8 cellular contexts compared by ENCODE assay signal in the genomic region with DNA sequence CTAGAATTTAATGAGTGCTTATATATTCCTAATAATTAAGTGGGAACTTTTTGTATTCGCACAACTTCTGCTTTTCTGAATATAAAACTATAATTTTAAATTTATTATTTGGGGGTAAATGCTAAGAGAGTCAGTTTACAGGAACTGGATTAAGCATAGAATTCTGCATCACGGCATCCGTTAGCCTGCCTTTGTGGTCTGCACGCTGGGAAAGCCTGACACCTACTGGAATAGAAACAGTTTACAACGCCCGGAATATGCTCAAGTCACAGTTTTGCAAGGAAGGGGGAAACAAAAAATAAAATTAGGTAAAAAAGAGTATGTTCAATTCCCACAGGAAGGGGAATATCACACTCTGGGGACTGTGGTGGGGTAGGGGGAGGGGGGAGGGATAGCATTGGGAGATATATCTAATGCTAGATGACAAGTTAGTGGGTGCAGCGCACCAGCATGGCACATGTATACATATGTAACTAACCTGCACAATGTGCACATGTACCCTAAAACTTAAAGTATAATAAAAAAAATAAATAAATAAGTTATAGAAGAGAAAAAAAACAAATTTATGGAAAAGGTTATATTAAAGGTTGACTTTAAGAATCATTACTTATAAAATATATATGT. TPM values are rescaled to one million over a fixed set of nuclear protein-coding genes. Genes with fewer than 3 reads are reported as not detected.
DNase-seq lines count a peak whose midpoint lies in the region; ATAC-seq, FAIRE-seq and TF ChIP-seq lines count a peak whose summit lies in the region.
"Not testable (repeated sequence)": the region's sequence is repeated elsewhere in the genome, so short reads cannot be mapped to it uniquely, and the experiment has no call there.

No MANE protein-coding gene starts in this region.

- H4K91ac ChIP-seq in trophoblast cell (ENCODE audit: low read depth, low read length) = not testable (repeated sequence)

- H3K4ac ChIP-seq in trophoblast cell (ENCODE audit: low read depth, low read length) = not testable (repeated sequence)

- peak; percentile 79 to 81 for TF ChIP-seq RAD21 in A549 (conservative IDR thresholded peaks at IDR 0.05 in 1 of 2, IDR thresholded peaks at IDR 0.05 in 1 of 2)

- not testable (repeated sequence) for FAIRE-seq in A549 (lab: Jason Lieb, UNC)

- not testable (repeated sequence) for H4K12ac ChIP-seq in trophoblast cell (ENCODE audit: low read depth, low read length)

- H3K27ac ChIP-seq in A549; trophoblast cell (ENCODE audit: low read depth, low read length): not testable (repeated sequence)

- H3K9me3 ChIP-seq in A549; trophoblast cell (ENCODE audit: insufficient read depth, low read depth, low read length): not testable (repeated sequence)

- H3K18ac ChIP-seq in trophoblast cell (ENCODE audit: low read length) = not testable (repeated sequence)

- H3K4me3 ChIP-seq in A549; trophoblast cell (ENCODE audit: low read depth, low read length): not testable (repeated sequence)

- POLR2A ChIA-PET in A549 (lab: Yijun Ruan, JAX) = not testable (repeated sequence)
- POLR2A ChIA-PET in T-cell (lab: Charles Lee) = interaction anchor here in 1 of 2 donors (0.6 kb wide), 1 partner anchor 200 kb away, joined by 3 read pairs; no protein-coding TSS in a partner anchor

- H2BK120ac ChIP-seq in trophoblast cell (ENCODE audit: insufficient read depth, low read length, poor library complexity) = not testable (repeated sequence)

- DNase-seq in A549 (ENCODE audit: low read depth in 1 of 2, low spot score in 1 of 2) (peak; percentile 12 to 42), NCI-H146 (lab: John Stamatoyannopoulos, UW) (peak; percentile 31), T-cell (peak in 33 of 34 experiments; percentile 7 to 54 (median 36)), head of caudate nucleus (peak; percentile 34 to 85 (median 64)), trophoblast cell (peak; percentile 27 to 72)
- peak; percentile 42 for DNase-seq in activated naive CD8-positive, alpha-beta T cell treated with anti-CD3 and anti-CD28 coated beads, Interleukin-2, amount 50 U/mL, for 24 hours

- not testable (repeated sequence) for H2BK5ac ChIP-seq in trophoblast cell (ENCODE audit: low read depth, low read length, poor library complexity)

- H3K36me3 Mint-ChIP-seq in T-cell; activated naive CD8-positive, alpha-beta T cell treated with anti-CD3 and anti-CD28 coated beads, Interleukin-2, amount 50 U/mL, for 24 hours (ENCODE audit: low read depth): not testable (repeated sequence)

- H3K79me2 ChIP-seq in trophoblast cell (ENCODE audit: control insufficient read depth, insufficient read depth, low read length, poor library complexity) = not testable (repeated sequence)

- H3K4me1 Mint-ChIP-seq in T-cell; activated naive CD8-positive, alpha-beta T cell treated with anti-CD3 and anti-CD28 coated beads, Interleukin-2, amount 50 U/mL, for 24 hours: not testable (repeated sequence)

- not testable (repeated sequence) for H3K14ac ChIP-seq in trophoblast cell (ENCODE audit: low read length)

- not testable (repeated sequence) for H3K9me3 Mint-ChIP-seq in T-cell; activated naive CD8-positive, alpha-beta T cell treated with anti-CD3 and anti-CD28 coated beads, Interleukin-2, amount 50 U/mL, for 24 hours

- not testable (repeated sequence) for H2BK12ac ChIP-seq in trophoblast cell (ENCODE audit: low read length)

- not testable (repeated sequence) for H3K4me1 ChIP-seq in A549; trophoblast cell (ENCODE audit: control insufficient read depth in 1 of 2, insufficient read depth in 2 of 2, low read length in 2 of 2)

- not testable (repeated sequence) for H3K27me3 Mint-ChIP-seq in T-cell; activated naive CD8-positive, alpha-beta T cell treated with anti-CD3 and anti-CD28 coated beads, Interleukin-2, amount 50 U/mL, for 24 hours

- H3K4me3 Mint-ChIP-seq in T-cell; activated naive CD8-positive, alpha-beta T cell treated with anti-CD3 and anti-CD28 coated beads, Interleukin-2, amount 50 U/mL, for 24 hours: not testable (repeated sequence)

- H2AK5ac ChIP-seq in trophoblast cell (ENCODE audit: low read length) = not testable (repeated sequence)

- H4K8ac ChIP-seq in trophoblast cell (ENCODE audit: low read depth, low read length) = not testable (repeated sequence)

- not testable (repeated sequence) for H3K36me3 ChIP-seq in trophoblast cell (ENCODE audit: control insufficient read depth in 1 of 2, insufficient read depth in 2 of 2, low read length in 2 of 2)

- not testable (repeated sequence) for H3K4me2 ChIP-seq in A549; trophoblast cell (ENCODE audit: low read length)

- intact Hi-C loops in head of caudate nucleus (cut with DNase I) = loop anchor here (10.0 kb wide), 1 partner anchor 247 kb away; no protein-coding TSS in a partner anchor

- CTCF ChIA-PET in A549 (lab: Yijun Ruan, JAX) (interaction anchor here (1.4 kb wide), 1 partner anchor 20 kb away, joined by 3 read pairs; no protein-coding TSS in a partner anchor), T-cell (lab: Charles Lee) (interaction anchor here in 1 of 2 donors (1.0 kb wide), 1 partner anchor 12 kb away, joined by 4 read pairs; no protein-coding TSS in a partner anchor)

- TF ChIP-seq EP300 in A549 (IDR thresholded peaks at IDR 0.05) = not testable (repeated sequence)

- not testable (repeated sequence) for H3K23ac ChIP-seq in trophoblast cell (ENCODE audit: low read length)

- not testable (repeated sequence) for H3K27me3 ChIP-seq in trophoblast cell (ENCODE audit: insufficient read depth, low read length)

- WGBS in A549 (ENCODE audit: missing lambda C conversion rate) = 13% methylated on average over 7 of the region's 7 CpGs
- no CpG with 5 or more reads among the region's 7 CpGs for WGBS in trophoblast cell (ENCODE audit: extremely low coverage, insufficient coverage, insufficient read length)

- not testable (repeated sequence) for H3K9ac ChIP-seq in trophoblast cell (ENCODE audit: low read length)

- H2AFZ ChIP-seq in trophoblast cell (ENCODE audit: insufficient read depth, low read length, poor library complexity) = not testable (repeated sequence)

- not testable (repeated sequence) for TF ChIP-seq POLR2A in A549 (IDR thresholded peaks at IDR 0.05; ENCODE audit: low read length)

- ATAC-seq in A549 (peak; percentile 82 to 88; a peak in 4 of 6 replicates), GM18520 (IDR thresholded peaks at IDR 0.05; ENCODE audit: unreplicated experiment) (peak; percentile 48), HG02973 (IDR thresholded peaks at IDR 0.05; ENCODE audit: unreplicated experiment) (peak; percentile 85), T-cell (replicated peaks in 1 of 4) (peak; percentile 68 to 86 (median 84))
- ATAC-seq in activated naive CD8-positive, alpha-beta T cell treated with anti-CD3 and anti-CD28 coated beads, Interleukin-2, amount 50 U/mL, for 24 hours = peak; percentile 72

- H3K27ac Mint-ChIP-seq in T-cell; activated naive CD8-positive, alpha-beta T cell treated with anti-CD3 and anti-CD28 coated beads, Interleukin-2, amount 50 U/mL, for 24 hours: not testable (repeated sequence)

- TF ChIP-seq CTCF in A549 (IDR thresholded peaks at IDR 0.05) = peak; percentile 65

- H3K79me1 ChIP-seq in trophoblast cell (ENCODE audit: low read length) = not testable (repeated sequence)

TF ChIP-seq in A549, 52 proteins besides CTCF, POLR2A, EP300 and RAD21:
- TF ChIP-seq SMC3 (IDR thresholded peaks at IDR 0.05) = peak; percentile 64

RNA-seq across cellular contexts. Expression of gene MMRN1, which starts 7.3 kb away (rescaled TPM):
- polyA plus RNA-seq in A549 (2011; rRNA removed) = not detected in 2 replicates
- polyA plus RNA-seq in A549 (2012; cell fraction: cytosol; rRNA removed) = not detected in 2 replicates
- polyA plus RNA-seq in A549 (2012; cell fraction: nucleus; rRNA removed) = not detected in 2 replicates
- not detected in 3 replicates for polyA plus RNA-seq in A549 (2017; fragmentation: RNase III; extraction: RNeasy Plus Mini Kit Qiagen cat#74134 plus additional on column Dnase treatment)
- polyA minus RNA-seq in A549 (2011; rRNA and poly(A)+ RNA removed) = not detected in 2 replicates
- under 1 TPM; 0.16 to 0.61 (median 0.30) TPM for total RNA-seq in T-cell
- 0.07 and 0.11 TPM in 2 replicates for polyA plus RNA-seq in trophoblast cell (2013)
